In genomic region chr11:115759622-115760527, GRCh38 we compare ENCODE assay signal across 8 cellular contexts.
DNase-seq lines count a peak whose midpoint lies in the region; ATAC-seq and TF ChIP-seq lines count a peak whose summit lies in the region.

No MANE protein-coding gene starts in this region.

- H3K36me3 Mint-ChIP-seq in memory B cell = no peaks in the 10 kb centered on the region
- H3K36me3 Mint-ChIP-seq in activated CD4-positive, alpha-beta T cell treated with anti-CD3 and anti-CD28 coated beads, Interleukin-2, amount 10 ng/mL, durations not matched to agents 24 days and 14 days (ENCODE audit: low read depth) = no peaks in the 10 kb centered on the region
- no peaks in the 10 kb centered on the region for H3K36me3 Mint-ChIP-seq in Calu3 (ENCODE audit: insufficient read depth, unreplicated experiment)
- H3K36me3 Mint-ChIP-seq in CD8-positive, alpha-beta T cell = no peaks in the 10 kb centered on the region

- H3K27me3 Mint-ChIP-seq in memory B cell (peaks cover 20% of the 10 kb centered on the region), Calu3 (ENCODE audit: unreplicated experiment) (no peaks in the 10 kb centered on the region)
- peaks cover 14% of the 10 kb centered on the region for H3K27me3 Mint-ChIP-seq in activated CD4-positive, alpha-beta T cell treated with anti-CD3 and anti-CD28 coated beads, Interleukin-2, amount 10 ng/mL, durations not matched to agents 24 days and 14 days
- peaks cover 31% of the 10 kb centered on the region for H3K27me3 Mint-ChIP-seq in CD8-positive, alpha-beta T cell (ENCODE audit: low read depth)

- POLR2A ChIA-PET in CD8-positive, alpha-beta T cell (lab: Charles Lee) = no interaction called here

- ATAC-seq in memory B cell (ENCODE audit: low read depth) (no peak), thoracic aorta (ENCODE audit: insufficient number of reproducible peaks, low FRiP score, low read depth) (no peak), GM21360 (IDR thresholded peaks at IDR 0.05; ENCODE audit: unreplicated experiment) (no peak)
- ATAC-seq in CD8-positive, alpha-beta T cell = no peak

- H3K4me1 ChIP-seq in thoracic aorta (ENCODE audit: control insufficient read depth in 1 of 2, low read depth in 2 of 2) = no peaks in the 10 kb centered on the region
- H3K4me1 ChIP-seq in CD8-positive, alpha-beta T cell (ENCODE audit: insufficient read depth, low read length) = no peaks in the 10 kb centered on the region

- intact Hi-C loops in activated CD4-positive, alpha-beta T cell treated with anti-CD3 and anti-CD28 coated beads, Interleukin-2, amount 10 ng/mL, durations not matched to agents 24 days and 14 days (cut with micrococcal nuclease) = no loop called here
- intact Hi-C loops in Calu3 (cut with micrococcal nuclease; ENCODE audit: unreplicated experiment) = no loop called here
- intact Hi-C loops in CD8-positive, alpha-beta T cell (cut with DNase I, micrococcal nuclease) = no loop called here

- H3K27me3 ChIP-seq in thoracic aorta (replicated peaks; ENCODE audit: insufficient read depth) = no peaks in the 10 kb centered on the region
- H3K27me3 ChIP-seq in CD8-positive, alpha-beta T cell (ENCODE audit: insufficient read depth, low read length) = no peaks in the 10 kb centered on the region

- no TSS peak for BruUV-seq in Calu3 (replicated peaks; lab: Mats Ljungman, UMichigan)

- H3K27ac ChIP-seq in coronary artery = peak overlapping the region; percentile 18 to 54
- no peak overlapping the region for H3K27ac ChIP-seq in thoracic aorta
- H3K27ac ChIP-seq in CD8-positive, alpha-beta T cell (ENCODE audit: low read depth, low read length) = no peak overlapping the region

- H3K4me3 Mint-ChIP-seq in memory B cell (peak overlapping the region; percentile 58), Calu3 (ENCODE audit: low read depth, unreplicated experiment) (no peak overlapping the region)
- no peak overlapping the region for H3K4me3 Mint-ChIP-seq in activated CD4-positive, alpha-beta T cell treated with anti-CD3 and anti-CD28 coated beads, Interleukin-2, amount 10 ng/mL, durations not matched to agents 24 days and 14 days
- H3K4me3 Mint-ChIP-seq in CD8-positive, alpha-beta T cell = no peak overlapping the region

- no peaks in the 10 kb centered on the region for H3K9me3 ChIP-seq in thoracic aorta
- no peaks in the 10 kb centered on the region for H3K9me3 ChIP-seq in CD8-positive, alpha-beta T cell (ENCODE audit: low read length)

- CTCF ChIA-PET in Calu3 (lab: Charles Lee) = no interaction called here
- CTCF ChIA-PET in CD8-positive, alpha-beta T cell (lab: Charles Lee) = no interaction called here

- H3K36me3 ChIP-seq in thoracic aorta = no peaks in the 10 kb centered on the region
- H3K36me3 ChIP-seq in CD8-positive, alpha-beta T cell (ENCODE audit: insufficient read depth, low read length) = no peaks in the 10 kb centered on the region

- H3K4me3 ChIP-seq in coronary artery (peak overlapping the region; percentile 90), thoracic aorta (peak overlapping the region; percentile 75)
- no peak overlapping the region for H3K4me3 ChIP-seq in CD8-positive, alpha-beta T cell (ENCODE audit: low read depth, low read length)

- DNase-seq in NCI-H1092 treated with DMSO at 0.1 percent for 48 hours (lab: John Stamatoyannopoulos, UW) = peak; percentile 63
- DNase-seq in coronary artery (ENCODE audit: low spot score) = no peak
- DNase-seq in memory B cell (ENCODE audit: low spot score in 2 of 2) = no peak
- no peak for DNase-seq in thoracic aorta (ENCODE audit: low spot score)
- no peak for DNase-seq in activated CD4-positive, alpha-beta T cell treated with anti-CD3 and anti-CD28 coated beads, Interleukin-2, amount 10 ng/mL, durations not matched to agents 24 days and 14 days
- DNase-seq in Calu3 = no peak
- DNase-seq in CD8-positive, alpha-beta T cell = no peak

- H3K9me3 Mint-ChIP-seq in memory B cell (no peaks in the 10 kb centered on the region), Calu3 (ENCODE audit: low read depth, unreplicated experiment) (peaks cover 5% of the 10 kb centered on the region)
- H3K9me3 Mint-ChIP-seq in activated CD4-positive, alpha-beta T cell treated with anti-CD3 and anti-CD28 coated beads, Interleukin-2, amount 10 ng/mL, durations not matched to agents 24 days and 14 days = no peaks in the 10 kb centered on the region
- H3K9me3 Mint-ChIP-seq in CD8-positive, alpha-beta T cell = no peaks in the 10 kb centered on the region

- H3K27ac Mint-ChIP-seq in memory B cell = no peak overlapping the region
- no peak overlapping the region for H3K27ac Mint-ChIP-seq in activated CD4-positive, alpha-beta T cell treated with anti-CD3 and anti-CD28 coated beads, Interleukin-2, amount 10 ng/mL, durations not matched to agents 24 days and 14 days
- H3K27ac Mint-ChIP-seq in Calu3 (ENCODE audit: unreplicated experiment) = no peak overlapping the region
- no peak overlapping the region for H3K27ac Mint-ChIP-seq in CD8-positive, alpha-beta T cell

- TF ChIP-seq CTCF in coronary artery (IDR thresholded peaks at IDR 0.05) = no peak
- no peak for TF ChIP-seq CTCF in thoracic aorta (IDR thresholded peaks at IDR 0.05)
- TF ChIP-seq CTCF in Calu3 (IDR thresholded peaks at IDR 0.05; ENCODE audit: unreplicated experiment) = no peak
- no peak for TF ChIP-seq CTCF in CD8-positive, alpha-beta T cell (IDR thresholded peaks at IDR 0.05)

- H3K4me1 Mint-ChIP-seq in memory B cell (peaks cover 2% of the 10 kb centered on the region), Calu3 (ENCODE audit: low read depth, unreplicated experiment) (no peaks in the 10 kb centered on the region)
- H3K4me1 Mint-ChIP-seq in activated CD4-positive, alpha-beta T cell treated with anti-CD3 and anti-CD28 coated beads, Interleukin-2, amount 10 ng/mL, durations not matched to agents 24 days and 14 days = no peaks in the 10 kb centered on the region
- peaks cover 4% of the 10 kb centered on the region for H3K4me1 Mint-ChIP-seq in CD8-positive, alpha-beta T cell (ENCODE audit: low read depth)

Comparison
In these comparisons a context has a peak if more than half of its experiments do, and no peak if none do; other contexts are left out.
1. H3K27ac ChIP-seq: peak in coronary artery (2 of 2); none in thoracic aorta (0 of 2) and CD8-positive, alpha-beta T cell (single experiment).